20 cellular contexts compared by ENCODE assay signal in genomic region chr5:179926657-179927056, GRCh38.
"Had no signal": no experiment of that assay in that cellular context is flagged by ENCODE, and none has a peak within 500 bp of the region (broad histone marks: within the 10 kb centered on the region; RNA-seq: fewer than 3 reads in every experiment).

No MANE protein-coding gene starts in this region.

- DNase-seq: KBM-7, MV-4-11, NCI-H1092, NCI-H1105 treated with DMSO at 0.1 percent for 48 hours, NCI-H1436, NCI-H187, NCI-H2029, NCI-H2081 treated with DMSO at 0.1 percent for 48 hours, NCI-H2171, NCI-H226, NCI-H446, NCI-H510A, NCI-H524 treated with DMSO at 0.1 percent for 48 hours, NCI-H69, NCI-H774, PC-3, SHP77, SK-N-SH had no signal

- ATAC-seq: Panc1, PC-3 had no signal

- H3K27ac ChIP-seq: RWPE1 had no signal

- H3K9me3 ChIP-seq: SK-N-SH had no signal
